Comparison of ENCODE assay signal across 13 cellular contexts in genomic region chr17:74547736-74548135, GRCh38. TPM values are rescaled to one million over a fixed set of nuclear protein-coding genes. Genes with fewer than 3 reads are reported as not detected.
A peak's percentile ranks its signal among the peaks of the same experiment; 100 is the strongest.
DNase-seq lines count a peak whose midpoint lies in the region; ATAC-seq and TF ChIP-seq lines count a peak whose summit lies in the region.
"Had no signal": no experiment of that assay in that cellular context is flagged by ENCODE, and none has a peak within 500 bp of the region (broad histone marks: within the 10 kb centered on the region; RNA-seq: fewer than 3 reads in every experiment).

No MANE protein-coding gene starts in this region.

- TF ChIP-seq CTCF in NB4 (IDR thresholded peaks at IDR 0.05; ENCODE audit: low read depth, low read length): no peak

- no peak for ATAC-seq in T-helper 17 cell
- ATAC-seq in SK-N-SH treated with all-trans-retinoic acid at 6 μM for 48 hours: no peak
- ATAC-seq in HG03442 (IDR thresholded peaks at IDR 0.05; ENCODE audit: unreplicated experiment): no peak
- no peak for ATAC-seq in HG02763 (IDR thresholded peaks at IDR 0.05; ENCODE audit: unreplicated experiment)
- ATAC-seq: left lung had no signal

- DNase-seq in stimulated activated CD4-positive, alpha-beta T cell treated with anti-CD3 and anti-CD28 coated beads, Interleukin-15, amount 100 ng/mL, for 24 hours: peak; percentile 15
- DNase-seq in stimulated activated CD4-positive, alpha-beta T cell treated with anti-CD3 and anti-CD28 coated beads, Interleukin-12 subunit alpha, Interleukin-12 subunit beta, amount 100 ng/mL, for 4 hours: no peak
- peak; percentile 79 for DNase-seq in NB4 (ENCODE audit: low read depth)
- no peak for DNase-seq in T-helper 17 cell
- DNase-seq in stimulated activated CD8-positive, alpha-beta memory T cell treated with anti-CD3 and anti-CD28 coated beads, Interleukin-4, amount 100 ng/mL, for 48 hours: peak; percentile 38
- DNase-seq: left lung, NCI-H2227 treated with DMSO at 0.1 percent for 48 hours had no signal

- no peak overlapping the region for H3K4me3 Mint-ChIP-seq in T-helper 17 cell
- H3K4me3 Mint-ChIP-seq: neural crest cell had no signal

- no peak overlapping the region for H3K4me3 ChIP-seq in NB4 (ENCODE audit: low read depth, low read length)
- H3K4me3 ChIP-seq: left lung, suprapubic skin had no signal

- no peak for TF ChIP-seq POLR2A in NB4 (IDR thresholded peaks at IDR 0.05; ENCODE audit: extremely low read depth, insufficient read length)

- peaks cover 10% of the 10 kb centered on the region for H3K4me1 Mint-ChIP-seq in T-helper 17 cell

- H3K36me3 Mint-ChIP-seq in T-helper 17 cell (ENCODE audit: low read depth): no peaks in the 10 kb centered on the region

- no peaks in the 10 kb centered on the region for H3K9me3 ChIP-seq in T-helper 17 cell (ENCODE audit: control insufficient read depth, low read length, poor library complexity, severe bottlenecking)
- H3K9me3 ChIP-seq: left lung, suprapubic skin had no signal

- peak overlapping the region; percentile 41 for H3K27ac Mint-ChIP-seq in T-helper 17 cell

- H3K27me3 Mint-ChIP-seq in T-helper 17 cell: peaks cover 50% of the 10 kb centered on the region

TF ChIP-seq in SK-N-SH treated with all-trans-retinoic acid at 6 μM for 48 hours, 23 proteins besides CTCF, POLR2A, EP300 and RAD21:
- TF ChIP-seq, protein P1, sequence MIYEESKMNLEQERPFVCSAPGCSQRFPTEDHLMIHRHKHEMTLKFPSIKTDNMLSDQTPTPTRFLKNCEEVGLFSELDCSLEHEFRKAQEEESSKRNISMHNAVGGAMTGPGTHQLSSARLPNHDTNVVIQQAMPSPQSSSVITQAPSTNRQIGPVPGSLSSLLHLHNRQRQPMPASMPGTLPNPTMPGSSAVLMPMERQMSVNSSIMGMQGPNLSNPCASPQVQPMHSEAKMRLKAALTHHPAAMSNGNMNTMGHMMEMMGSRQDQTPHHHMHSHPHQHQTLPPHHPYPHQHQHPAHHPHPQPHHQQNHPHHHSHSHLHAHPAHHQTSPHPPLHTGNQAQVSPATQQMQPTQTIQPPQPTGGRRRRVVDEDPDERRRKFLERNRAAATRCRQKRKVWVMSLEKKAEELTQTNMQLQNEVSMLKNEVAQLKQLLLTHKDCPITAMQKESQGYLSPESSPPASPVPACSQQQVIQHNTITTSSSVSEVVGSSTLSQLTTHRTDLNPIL (CRISPR knock-in tag; IDR thresholded peaks at IDR 0.05; ENCODE audit: low read depth): no peak
- no peak for TF ChIP-seq TCF4 (CRISPR knock-in tag; IDR thresholded peaks at IDR 0.05; ENCODE audit: borderline replicate concordance)
- no peak for TF ChIP-seq ISL1 (CRISPR knock-in tag; IDR thresholded peaks at IDR 0.05)
- no peak for TF ChIP-seq BACH2 (CRISPR knock-in tag; IDR thresholded peaks at IDR 0.05; ENCODE audit: borderline replicate concordance)
- no peak for TF ChIP-seq ZNF8 (CRISPR knock-in tag; IDR thresholded peaks at IDR 0.05)
- TF ChIP-seq, protein P2, sequence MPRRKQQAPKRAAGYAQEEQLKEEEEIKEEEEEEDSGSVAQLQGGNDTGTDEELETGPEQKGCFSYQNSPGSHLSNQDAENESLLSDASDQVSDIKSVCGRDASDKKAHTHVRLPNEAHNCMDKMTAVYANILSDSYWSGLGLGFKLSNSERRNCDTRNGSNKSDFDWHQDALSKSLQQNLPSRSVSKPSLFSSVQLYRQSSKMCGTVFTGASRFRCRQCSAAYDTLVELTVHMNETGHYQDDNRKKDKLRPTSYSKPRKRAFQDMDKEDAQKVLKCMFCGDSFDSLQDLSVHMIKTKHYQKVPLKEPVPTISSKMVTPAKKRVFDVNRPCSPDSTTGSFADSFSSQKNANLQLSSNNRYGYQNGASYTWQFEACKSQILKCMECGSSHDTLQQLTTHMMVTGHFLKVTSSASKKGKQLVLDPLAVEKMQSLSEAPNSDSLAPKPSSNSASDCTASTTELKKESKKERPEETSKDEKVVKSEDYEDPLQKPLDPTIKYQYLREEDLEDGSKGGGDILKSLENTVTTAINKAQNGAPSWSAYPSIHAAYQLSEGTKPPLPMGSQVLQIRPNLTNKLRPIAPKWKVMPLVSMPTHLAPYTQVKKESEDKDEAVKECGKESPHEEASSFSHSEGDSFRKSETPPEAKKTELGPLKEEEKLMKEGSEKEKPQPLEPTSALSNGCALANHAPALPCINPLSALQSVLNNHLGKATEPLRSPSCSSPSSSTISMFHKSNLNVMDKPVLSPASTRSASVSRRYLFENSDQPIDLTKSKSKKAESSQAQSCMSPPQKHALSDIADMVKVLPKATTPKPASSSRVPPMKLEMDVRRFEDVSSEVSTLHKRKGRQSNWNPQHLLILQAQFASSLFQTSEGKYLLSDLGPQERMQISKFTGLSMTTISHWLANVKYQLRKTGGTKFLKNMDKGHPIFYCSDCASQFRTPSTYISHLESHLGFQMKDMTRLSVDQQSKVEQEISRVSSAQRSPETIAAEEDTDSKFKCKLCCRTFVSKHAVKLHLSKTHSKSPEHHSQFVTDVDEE (CRISPR knock-in tag; IDR thresholded peaks at IDR 0.05): no peak
- TF ChIP-seq ZFP30 (CRISPR knock-in tag; IDR thresholded peaks at IDR 0.05): no peak

RNA-seq across cellular contexts. Expression of gene CD300C, which starts 1.8 kb away (rescaled TPM):
- total RNA-seq in T-helper 17 cell: 1 to 10 TPM in 1 of 2 donors, under 1 TPM in 1; 0.37 to 1.2 TPM
- total RNA-seq: bronchial epithelial cell, neural crest cell had no signal

RNA-seq across cellular contexts. Expression of gene CD300LB, which starts 16.5 kb away (rescaled TPM):
- total RNA-seq in T-helper 17 cell: 1 to 10 TPM in 1 of 2 donors, under 1 TPM in 1; 0.34 to 1.4 TPM
- total RNA-seq: bronchial epithelial cell, neural crest cell, suprapubic skin had no signal

RNA-seq across cellular contexts. Expression of gene CD300H, which starts 19.6 kb away (rescaled TPM):
- not detected for total RNA-seq in T-helper 17 cell
- total RNA-seq: bronchial epithelial cell, neural crest cell, suprapubic skin had no signal

RNA-seq across cellular contexts. Expression of gene CD300LD, which starts 44.3 kb away (rescaled TPM):
- total RNA-seq in T-helper 17 cell: not detected
- total RNA-seq: bronchial epithelial cell, neural crest cell, suprapubic skin had no signal

Comparison
In these comparisons a context has a peak if more than half of its experiments do, and no peak if none do; other contexts are left out.
1. DNase-seq: peak in stimulated activated CD4-positive, alpha-beta T cell treated with anti-CD3 and anti-CD28 coated beads, Interleukin-15, amount 100 ng/mL, for 24 hours (single experiment), NB4 (single experiment) and stimulated activated CD8-positive, alpha-beta memory T cell treated with anti-CD3 and anti-CD28 coated beads, Interleukin-4, amount 100 ng/mL, for 48 hours (single experiment); none in stimulated activated CD4-positive, alpha-beta T cell treated with anti-CD3 and anti-CD28 coated beads, Interleukin-12 subunit alpha, Interleukin-12 subunit beta, amount 100 ng/mL, for 4 hours (single experiment) and T-helper 17 cell (0 of 3).